In the genomic region with DNA sequence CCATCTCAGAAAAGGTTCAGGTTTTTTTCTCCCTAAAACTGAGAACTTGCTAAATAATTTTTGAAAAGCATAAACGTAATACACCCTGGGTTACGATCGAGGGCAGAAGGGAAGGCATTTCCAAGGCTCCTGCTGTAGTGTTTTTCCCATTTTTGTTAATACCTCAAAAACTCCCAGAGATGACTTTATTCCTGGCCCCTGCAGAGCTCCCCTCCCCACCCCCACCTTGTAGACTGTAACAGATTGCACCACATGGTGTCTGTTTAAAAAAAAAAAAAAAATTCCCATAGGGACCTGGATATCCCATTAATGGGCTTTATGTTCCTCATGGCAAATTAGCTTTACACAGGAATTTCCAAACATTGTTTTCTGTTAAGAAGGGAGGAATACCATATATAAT, we compare ENCODE assay signal across 17 cellular contexts. TPM values are rescaled to one million over a fixed set of nuclear protein-coding genes. Genes with fewer than 3 reads are reported as not detected.
DNase-seq lines count a peak whose midpoint lies in the region; ATAC-seq lines count a peak whose summit lies in the region.
"Had no signal": no experiment of that assay in that cellular context is flagged by ENCODE, and none has a peak within 500 bp of the region (broad histone marks: within the 10 kb centered on the region; RNA-seq: fewer than 3 reads in every experiment).

No MANE protein-coding gene starts in this region.

- peak; percentile 32 for DNase-seq in DMS 273 treated with DMSO at 0.1 percent for 48 hours (lab: John Stamatoyannopoulos, UW)
- DNase-seq in NCI-H2171 (lab: John Stamatoyannopoulos, UW) = peak; percentile 56
- peak; percentile 89 for DNase-seq in NCI-H82 (lab: John Stamatoyannopoulos, UW)
- DNase-seq in Right ventricle myocardium superior = no peak
- DNase-seq in left ventricle myocardium superior = no peak
- no peak for DNase-seq in activated CD4-positive, alpha-beta T cell treated with anti-CD3 and anti-CD28 coated beads, Interleukin-2, amount 50 U/mL, for 48 hours
- DNase-seq: ACHN; CD4-positive, alpha-beta T cell; DMS79; Karpas-422 had no signal

- ATAC-seq in Right ventricle myocardium superior (ENCODE audit: poor library complexity) (no peak), left ventricle myocardium superior (no peak), GM18870 (IDR thresholded peaks at IDR 0.05; ENCODE audit: unreplicated experiment) (no peak)
- ATAC-seq: GM12878, HCT116, K562 had no signal

- intact Hi-C loops in Right ventricle myocardium superior (cut with DNase I) = no loop called here
- intact Hi-C loops in left ventricle myocardium superior (cut with micrococcal nuclease) = no loop called here

RNA-seq across cellular contexts. Expression of gene FEZF2, which starts 38.2 kb away (rescaled TPM):
- total RNA-seq in Right ventricle myocardium superior = not detected
- total RNA-seq in left ventricle myocardium superior = not detected
- total RNA-seq: A172; CD4-positive, alpha-beta T cell; G401; GM12878; H4; K562 had no signal

Comparison
In these comparisons a context has a peak if more than half of its experiments do, and no peak if none do; other contexts are left out.
1. DNase-seq: peak in DMS 273 treated with DMSO at 0.1 percent for 48 hours (single experiment), NCI-H2171 (single experiment) and NCI-H82 (single experiment); none in Right ventricle myocardium superior (single experiment), left ventricle myocardium superior (single experiment) and activated CD4-positive, alpha-beta T cell treated with anti-CD3 and anti-CD28 coated beads, Interleukin-2, amount 50 U/mL, for 48 hours (0 of 2).